In genomic region chr3:88997276-88997675, GRCh38 we compare ENCODE assay signal across 18 cellular contexts.
"Had no signal": no experiment of that assay in that cellular context is flagged by ENCODE, and none has a peak within 500 bp of the region (broad histone marks: within the 10 kb centered on the region; RNA-seq: fewer than 3 reads in every experiment).

No MANE protein-coding gene starts in this region.

- FAIRE-seq: islet of Langerhans had no signal

- H3K36me3 ChIP-seq: ascending aorta, tibial artery had no signal

- DNase-seq: activated CD4-positive, CD25-positive, alpha-beta regulatory T cell treated with anti-CD3 and anti-CD28 coated beads, Interleukin-2, amount 50 U/mL, for 72 hours; activated gamma-delta T cell; activated T-cell treated with anti-CD3 and anti-CD28 coated beads, Interleukin-2, amount 50 U/mL, for 72 hours; effector CD8-positive, alpha-beta T cell; hippocampal formation; left colon; mucosa of descending colon; naive thymus-derived CD4-positive, alpha-beta T cell; nucleus accumbens; retina; stimulated activated naive CD8-positive, alpha-beta T cell treated with anti-CD3 and anti-CD28 coated beads, Interleukin-15, Interleukin-2, amounts not matched to agents 100 U/mL and 50 U/mL, for 24 hours; substantia nigra; SW 1271; T-helper 2 cell; tibial artery had no signal

- H3K27ac ChIP-seq: ascending aorta, tibial artery, VCaP had no signal

- H3K4me1 ChIP-seq: ascending aorta, tibial artery had no signal

- ATAC-seq: activated T-cell treated with anti-CD3 and anti-CD28 coated beads, Interleukin-2, amount 50 U/mL, for 72 hours; left colon; mucosa of descending colon; naive thymus-derived CD4-positive, alpha-beta T cell; stimulated activated naive CD8-positive, alpha-beta T cell treated with anti-CD3 and anti-CD28 coated beads, Interleukin-15, Interleukin-2, amounts not matched to agents 100 U/mL and 50 U/mL, for 24 hours had no signal

- H3K9me3 ChIP-seq: ascending aorta, mucosa of descending colon had no signal

- H3K4me3 ChIP-seq: ascending aorta, mucosa of descending colon, tibial artery had no signal

- H3K27me3 ChIP-seq: ascending aorta, tibial artery had no signal
